26 cellular contexts compared by ENCODE assay signal in the genomic region with DNA sequence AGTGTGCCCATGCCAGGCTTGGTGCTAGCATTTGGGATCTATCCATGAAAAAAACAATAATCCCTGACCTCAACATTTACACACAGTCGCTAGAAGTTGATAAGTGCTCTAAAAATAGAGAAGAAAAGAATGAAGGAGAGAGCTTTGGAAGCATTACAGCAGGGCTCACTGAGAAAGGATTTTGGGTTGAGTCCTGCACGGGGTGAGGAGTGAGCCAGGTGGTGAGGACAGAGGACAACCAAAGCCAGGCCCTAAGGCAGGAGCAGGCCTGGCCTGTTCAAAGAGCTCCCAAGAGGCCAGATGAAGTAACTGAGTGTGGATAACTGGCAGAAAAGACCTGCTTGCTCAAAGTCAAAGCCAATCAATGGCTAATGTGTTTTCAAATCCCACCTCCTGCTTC. TPM values are rescaled to one million over a fixed set of nuclear protein-coding genes. Genes with fewer than 3 reads are reported as not detected.
"Had no signal": no experiment of that assay in that cellular context is flagged by ENCODE, and none has a peak within 500 bp of the region (broad histone marks: within the 10 kb centered on the region; RNA-seq: fewer than 3 reads in every experiment).

No MANE protein-coding gene starts in this region.

- H3K4me1 ChIP-seq: adrenal gland, breast epithelium, SJCRH30 had no signal

- H3K36me3 ChIP-seq: adrenal gland, breast epithelium, SJCRH30 had no signal

- ATAC-seq: activated T-cell treated with anti-CD3 and anti-CD28 coated beads, Interleukin-2, amount 50 U/mL, for 72 hours had no signal

- DNase-seq: activated CD4-positive, alpha-beta memory T cell treated with anti-CD3 and anti-CD28 coated beads for 36 hours; activated CD4-positive, alpha-beta T cell treated with anti-CD3 and anti-CD28 coated beads, Interleukin-2, amount 10 ng/mL, durations not matched to agents 7 days and 5 days; activated CD4-positive, CD25-positive, alpha-beta regulatory T cell; activated CD8-positive, alpha-beta memory T cell treated with anti-CD3 and anti-CD28 coated beads for 24 hours; activated naive CD4-positive, alpha-beta T cell treated with anti-CD3 and anti-CD28 coated beads, Interleukin-2, amount 50 U/mL, for 16 hours; activated naive CD8-positive, alpha-beta T cell treated with anti-CD3 and anti-CD28 coated beads, Interleukin-2, amount 10 ng/mL, durations not matched to agents 7 days and 5 days; activated T-cell treated with anti-CD3 and anti-CD28 coated beads, Interleukin-2, amount 50 U/mL, for 72 hours; adrenal gland; anterior cingulate cortex; Karpas-422; MM.1S; NCI-H1105; NCI-H1436; NCI-H1694 treated with DMSO at 0.1 percent for 48 hours; NCI-H2029 treated with DMSO at 0.1 percent for 48 hours; NCI-H345; NCI-H510A; NCI-H526 treated with DMSO at 0.1 percent for 48 hours; NCI-H82; SJCRH30; SK-N-SH; T-helper 1 cell had no signal

- H3K4me3 ChIP-seq: adrenal gland, breast epithelium, SJCRH30 had no signal

- H3K9me3 ChIP-seq: adrenal gland, breast epithelium, SJCRH30, SK-N-SH had no signal

- H3K27me3 ChIP-seq: breast epithelium had no signal

- H3K27ac ChIP-seq: adrenal gland, breast epithelium, SJCRH30, VCaP had no signal

RNA-seq across cellular contexts. Expression of gene PROM1, which starts 20.7 kb away (rescaled TPM):
- total RNA-seq: activated CD4-positive, alpha-beta memory T cell treated with anti-CD3 and anti-CD28 coated beads for 36 hours; activated CD4-positive, alpha-beta T cell treated with anti-CD3 and anti-CD28 coated beads, Interleukin-2, amount 10 ng/mL, durations not matched to agents 7 days and 5 days; activated naive CD8-positive, alpha-beta T cell treated with anti-CD3 and anti-CD28 coated beads, Interleukin-2, amount 10 ng/mL, durations not matched to agents 7 days and 5 days; OCI-LY7; T-helper 2 cell treated with Interferon-gamma antibody and Interleukin-4, amounts not matched to agents 100 ng/mL and 5 ng/mL, for 36 hours had no signal
- polyA plus RNA-seq: SK-N-SH had no signal
